11 cellular contexts compared by ENCODE assay signal in the genomic region with DNA sequence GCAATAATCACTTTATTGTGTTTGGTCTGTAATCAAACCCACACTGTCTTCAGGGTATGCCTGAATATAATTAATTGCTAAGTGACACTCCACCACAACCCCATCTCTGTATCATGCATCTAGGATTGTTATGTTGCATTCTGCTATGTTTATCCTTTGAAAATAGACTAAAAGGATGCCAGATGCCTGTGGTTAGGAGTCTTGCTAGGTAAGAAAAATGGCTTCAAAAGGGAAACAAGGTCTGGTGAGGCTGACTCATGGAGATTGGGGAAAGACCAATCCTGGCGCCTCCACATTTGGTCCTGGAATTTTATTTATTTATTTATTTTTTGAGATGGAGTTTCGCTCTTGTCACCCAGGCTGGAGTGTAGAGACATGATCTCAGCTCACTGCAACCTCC.
"Had no signal": no experiment of that assay in that cellular context is flagged by ENCODE, and none has a peak within 500 bp of the region (broad histone marks: within the 10 kb centered on the region; RNA-seq: fewer than 3 reads in every experiment).

No MANE protein-coding gene starts in this region.

- H3K4me2 ChIP-seq: hepatocyte had no signal

- H3K79me2 ChIP-seq: hepatocyte, parathyroid adenoma had no signal

- H3K9ac ChIP-seq: parathyroid adenoma had no signal

- H3K36me3 ChIP-seq: left ventricle myocardium inferior, neutrophil had no signal

- H3K27me3 ChIP-seq: dorsolateral prefrontal cortex, hepatocyte, neutrophil had no signal

- ATAC-seq: naive thymus-derived CD8-positive, alpha-beta T cell; stimulated activated effector memory CD8-positive, alpha-beta T cell treated with anti-CD3 and anti-CD28 coated beads, Interleukin-12 subunit alpha, Interleukin-12 subunit beta, amount 100 ng/mL, for 72 hours had no signal

- DNase-seq: activated CD4-positive, CD25-positive, alpha-beta regulatory T cell treated with anti-CD3 and anti-CD28 coated beads, Interleukin-2, amount 50 U/mL, for 72 hours; activated naive CD8-positive, alpha-beta T cell treated with anti-CD3 and anti-CD28 coated beads, Interleukin-2, amount 10 ng/mL, durations not matched to agents 7 days and 5 days; anterior cingulate cortex; dorsolateral prefrontal cortex; endodermal cell; left ventricle myocardium inferior; naive thymus-derived CD8-positive, alpha-beta T cell had no signal

- H3K4me1 ChIP-seq: left ventricle myocardium inferior, parathyroid adenoma had no signal

- H2AFZ ChIP-seq: hepatocyte, parathyroid adenoma had no signal

- H3K27ac ChIP-seq: dorsolateral prefrontal cortex, hepatocyte, left ventricle myocardium inferior, neutrophil, parathyroid adenoma had no signal

- H3K9me3 ChIP-seq: neutrophil had no signal

- H3K4me3 ChIP-seq: dorsolateral prefrontal cortex, hepatocyte, left ventricle myocardium inferior had no signal
